13 cellular contexts compared by ENCODE assay signal in genomic region chr13:50198508-50198907, GRCh38.
DNase-seq lines count a peak whose midpoint lies in the region; ATAC-seq and TF ChIP-seq lines count a peak whose summit lies in the region.
"Had no signal": no experiment of that assay in that cellular context is flagged by ENCODE, and none has a peak within 500 bp of the region (broad histone marks: within the 10 kb centered on the region; RNA-seq: fewer than 3 reads in every experiment).

No MANE protein-coding gene starts in this region.

- H3K27ac ChIP-seq in mammary epithelial cell (ENCODE audit: insufficient read depth, low read depth, low read length) = no peak overlapping the region

- H3K36me3 Mint-ChIP-seq in nephron (ENCODE audit: low read depth) = no peaks in the 10 kb centered on the region
- no peaks in the 10 kb centered on the region for H3K36me3 Mint-ChIP-seq in activated T-helper 17 cell treated with anti-CD3 and anti-CD28 coated beads, Interleukin-2, amount 50 U/mL, for 72 hours (ENCODE audit: low read depth)
- H3K36me3 Mint-ChIP-seq: activated naive CD4-positive, alpha-beta T cell treated with anti-CD3 and anti-CD28 coated beads, Interleukin-2, amount 10 ng/mL, durations not matched to agents 7 days and 5 days had no signal

- intact Hi-C loops in mammary epithelial cell (cut with micrococcal nuclease) = no loop called here

- no peak overlapping the region for H3K4me3 Mint-ChIP-seq in nephron
- H3K4me3 Mint-ChIP-seq in activated T-helper 17 cell treated with anti-CD3 and anti-CD28 coated beads, Interleukin-2, amount 50 U/mL, for 72 hours = no peak overlapping the region
- H3K4me3 Mint-ChIP-seq: activated naive CD4-positive, alpha-beta T cell treated with anti-CD3 and anti-CD28 coated beads, Interleukin-2, amount 10 ng/mL, durations not matched to agents 7 days and 5 days; B cell had no signal

- DNase-seq in SIG-M5 treated with dmso at 0.1 percent for 504 hours (lab: John Stamatoyannopoulos, UW; ENCODE audit: unreplicated experiment) (peak; percentile 71), SIG-M5 (lab: John Stamatoyannopoulos, UW) (no peak), NCI-H2227 (lab: John Stamatoyannopoulos, UW; ENCODE audit: unreplicated experiment) (peak; percentile 30), mammary epithelial cell (peak; percentile 83), mesenteric fat pad (ENCODE audit: low spot score) (no peak), COLO668 (lab: John Stamatoyannopoulos, UW; ENCODE audit: unreplicated experiment) (no peak)
- DNase-seq: activated CD4-positive, alpha-beta T cell treated with anti-CD3 and anti-CD28 coated beads, Interleukin-2, amount 50 U/mL, for 4 hours; activated naive CD4-positive, alpha-beta T cell treated with anti-CD3 and anti-CD28 coated beads, Interleukin-2, amount 10 ng/mL, durations not matched to agents 7 days and 5 days; trophoblast cell had no signal

- no peak for TF ChIP-seq CTCF in mammary epithelial cell (conservative IDR thresholded peaks at IDR 0.05 in 1 of 2, IDR thresholded peaks at IDR 0.05 in 1 of 2; ENCODE audit: extremely low read depth in 1 of 2, insufficient read depth in 1 of 2, low read depth in 1 of 2, low read length in 2 of 2)
- no peak for TF ChIP-seq CTCF in nephron (IDR thresholded peaks at IDR 0.05; ENCODE audit: unreplicated experiment in 3 of 3)

- H3K9ac ChIP-seq in mammary epithelial cell (ENCODE audit: insufficient read depth, low read length) = no peak overlapping the region

- no peaks in the 10 kb centered on the region for H3K27me3 Mint-ChIP-seq in nephron (ENCODE audit: low read depth)
- H3K27me3 Mint-ChIP-seq in activated T-helper 17 cell treated with anti-CD3 and anti-CD28 coated beads, Interleukin-2, amount 50 U/mL, for 72 hours = no peaks in the 10 kb centered on the region

- CTCF ChIA-PET in mammary epithelial cell (lab: Charles Lee; ENCODE audit: low non-redundant PET) = no interaction called here

- no TSS peak for BruUV-seq in mammary epithelial cell (replicated peaks; lab: Mats Ljungman, UMichigan)

- ATAC-seq in activated T-helper 17 cell treated with anti-CD3 and anti-CD28 coated beads, Interleukin-2, amount 50 U/mL, for 72 hours (replicated peaks) = no peak

- no peak overlapping the region for H3K4me2 ChIP-seq in mammary epithelial cell (ENCODE audit: insufficient read depth, low read depth, low read length)
- H3K4me2 ChIP-seq: smooth muscle cell had no signal

- no peak overlapping the region for H3K4me3 ChIP-seq in mammary epithelial cell (replicated peaks in 1 of 3; ENCODE audit: insufficient read depth in 1 of 3, low read depth in 2 of 3, low read length in 3 of 3)
- H3K4me3 ChIP-seq: smooth muscle cell had no signal

- H3K36me3 ChIP-seq in mammary epithelial cell (ENCODE audit: insufficient read depth, low read length) = no peaks in the 10 kb centered on the region

- 25% methylated on average over 2 of the region's 2 CpGs for WGBS in mammary epithelial cell (ENCODE audit: low coverage, missing lambda C conversion rate)

- H3K79me2 ChIP-seq in mammary epithelial cell (ENCODE audit: insufficient read depth, low read length) = no peaks in the 10 kb centered on the region

- H3K27ac Mint-ChIP-seq in nephron = peak overlapping the region in 2 of 3 experiments; percentile 1 to 10
- no peak overlapping the region for H3K27ac Mint-ChIP-seq in activated T-helper 17 cell treated with anti-CD3 and anti-CD28 coated beads, Interleukin-2, amount 50 U/mL, for 72 hours
- H3K27ac Mint-ChIP-seq: activated naive CD4-positive, alpha-beta T cell treated with anti-CD3 and anti-CD28 coated beads, Interleukin-2, amount 10 ng/mL, durations not matched to agents 7 days and 5 days; B cell had no signal

- H3K4me1 ChIP-seq in mammary epithelial cell (ENCODE audit: insufficient read depth, low read length) = peaks cover 9% of the 10 kb centered on the region

- H2AFZ ChIP-seq in mammary epithelial cell (ENCODE audit: low read depth, low read length) = no peak overlapping the region

- in situ Hi-C loops in mammary epithelial cell (cut with MboI; ENCODE audit: low sequenced_read_pairs in 2 of 2) = no loop called here

- H4K20me1 ChIP-seq in mammary epithelial cell (ENCODE audit: insufficient read depth, low read length) = no peaks in the 10 kb centered on the region

- H3K9me3 Mint-ChIP-seq in nephron = no peaks in the 10 kb centered on the region
- H3K9me3 Mint-ChIP-seq in activated T-helper 17 cell treated with anti-CD3 and anti-CD28 coated beads, Interleukin-2, amount 50 U/mL, for 72 hours = peaks cover 3% of the 10 kb centered on the region
- H3K9me3 Mint-ChIP-seq: activated naive CD4-positive, alpha-beta T cell treated with anti-CD3 and anti-CD28 coated beads, Interleukin-2, amount 10 ng/mL, durations not matched to agents 7 days and 5 days had no signal

- no peaks in the 10 kb centered on the region for H3K27me3 ChIP-seq in mammary epithelial cell (ENCODE audit: insufficient read depth, low read length)

- H3K9me3 ChIP-seq in mammary epithelial cell (replicated peaks; ENCODE audit: insufficient read depth, low read length) = no peaks in the 10 kb centered on the region

- dilution Hi-C loops in mammary epithelial cell (cut with HindIII; ENCODE audit: low sequenced_read_pairs) = no loop called here

- peaks cover 34% of the 10 kb centered on the region for H3K4me1 Mint-ChIP-seq in nephron
- H3K4me1 Mint-ChIP-seq in activated T-helper 17 cell treated with anti-CD3 and anti-CD28 coated beads, Interleukin-2, amount 50 U/mL, for 72 hours = no peaks in the 10 kb centered on the region
- H3K4me1 Mint-ChIP-seq: activated naive CD4-positive, alpha-beta T cell treated with anti-CD3 and anti-CD28 coated beads, Interleukin-2, amount 10 ng/mL, durations not matched to agents 7 days and 5 days; B cell had no signal

Comparison
In these comparisons a context has a peak if more than half of its experiments do, and no peak if none do; other contexts are left out.
1. DNase-seq: peak in SIG-M5 treated with dmso at 0.1 percent for 504 hours (single experiment), NCI-H2227 (single experiment) and mammary epithelial cell (single experiment); none in SIG-M5 (single experiment), mesenteric fat pad (single experiment) and COLO668 (single experiment).